In the genomic region with DNA sequence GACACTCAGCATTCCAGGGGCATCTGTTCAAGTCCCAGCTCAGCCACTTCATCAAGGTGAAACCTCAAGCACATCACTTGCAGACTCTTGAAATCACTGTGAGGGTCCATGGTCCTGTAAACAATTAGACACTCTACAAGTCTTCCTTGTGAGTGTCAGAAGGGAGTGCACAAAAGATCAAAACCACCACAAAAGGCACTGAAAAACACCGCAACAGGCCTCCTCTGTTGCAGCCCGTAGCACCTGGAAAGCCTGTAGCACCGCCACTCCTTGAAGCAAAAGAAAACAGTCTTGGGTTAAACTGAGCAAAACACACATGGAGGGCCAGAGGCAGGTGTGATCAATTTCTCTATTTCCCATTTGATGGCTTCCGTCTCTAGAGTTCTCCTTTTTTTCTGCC, we compare ENCODE assay signal across 15 cellular contexts.
DNase-seq lines count a peak whose midpoint lies in the region; ATAC-seq and TF ChIP-seq lines count a peak whose summit lies in the region.
"Had no signal": no experiment of that assay in that cellular context is flagged by ENCODE, and none has a peak within 500 bp of the region (broad histone marks: within the 10 kb centered on the region; RNA-seq: fewer than 3 reads in every experiment).

No MANE protein-coding gene starts in this region.

- peaks cover under 1% of the 10 kb centered on the region for H3K27me3 Mint-ChIP-seq in activated naive CD4-positive, alpha-beta T cell treated with anti-CD3 and anti-CD28 coated beads, Interleukin-2, amount 10 ng/mL, durations not matched to agents 7 days and 5 days
- no peaks in the 10 kb centered on the region for H3K27me3 Mint-ChIP-seq in T-cell
- no peaks in the 10 kb centered on the region for H3K27me3 Mint-ChIP-seq in naive thymus-derived CD4-positive, alpha-beta T cell
- peaks cover 8% of the 10 kb centered on the region for H3K27me3 Mint-ChIP-seq in GM23338 (ENCODE audit: insufficient read depth, low read depth, poor library complexity)

- CTCF ChIA-PET in activated naive CD4-positive, alpha-beta T cell treated with anti-CD3 and anti-CD28 coated beads, Interleukin-2, amount 10 ng/mL, durations not matched to agents 7 days and 5 days (lab: Charles Lee), result interaction anchor here (2.6 to 2.7 kb wide), 2 partner anchors 60 to 280 kb away, joined by 9 to 25 read pairs; no protein-coding TSS in a partner anchor
- CTCF ChIA-PET in T-cell (lab: Charles Lee), result interaction anchor here (0.7 to 1.7 kb wide), 4 partner anchors 11 to 130 kb away, joined by 3 to 17 read pairs (median 4); no protein-coding TSS in a partner anchor
- CTCF ChIA-PET in naive thymus-derived CD4-positive, alpha-beta T cell (lab: Charles Lee), result interaction anchor here (0.7 to 5.0 kb wide), 9 partner anchors 22 to 280 kb away, joined by 3 to 50 read pairs (median 4); no protein-coding TSS in a partner anchor

- no peaks in the 10 kb centered on the region for H3K9me3 ChIP-seq in naive thymus-derived CD4-positive, alpha-beta T cell (ENCODE audit: control insufficient read depth in 2 of 3, low read length in 3 of 3)
- peaks cover 0 to 4% (median 1%) of the 10 kb centered on the region in 4 donors for H3K9me3 ChIP-seq in stomach

- H4K20me1 ChIP-seq in GM23338 (replicated peaks; ENCODE audit: insufficient read depth), result no peaks in the 10 kb centered on the region

- no peak for TF ChIP-seq POLR2A in stomach (IDR thresholded peaks at IDR 0.05)

- H3K27ac ChIP-seq in naive thymus-derived CD4-positive, alpha-beta T cell (ENCODE audit: low read depth, low read length), result peak overlapping the region; percentile 16
- H3K27ac ChIP-seq in stomach (no peak overlapping the region), GM23338 (ENCODE audit: low read depth) (no peak overlapping the region)
- H3K27ac ChIP-seq: GM23248 had no signal

- peak; percentile 65 for DNase-seq in activated naive CD4-positive, alpha-beta T cell treated with anti-CD3 and anti-CD28 coated beads, Interleukin-2, amount 10 ng/mL, durations not matched to agents 7 days and 5 days
- no peak for DNase-seq in activated naive CD4-positive, alpha-beta T cell treated with Interleukin-2 at 50 U/mL for 16 hours
- DNase-seq in DMS79 (lab: John Stamatoyannopoulos, UW) (peak; percentile 82), T-cell (peak in 22 of 34 experiments; percentile 6 to 64 (median 27)), stomach (no peak), GM23338 (ENCODE audit: low spot score) (no peak)
- peak in 7 of 9 donors; percentile 40 to 76 (median 62) for DNase-seq in naive thymus-derived CD4-positive, alpha-beta T cell
- DNase-seq: GM23248, NCI-H187, NCI-H2171, NCI-H446, NCI-H748 treated with DMSO at 0.1 percent for 48 hours, OCI-M1, SHP77 treated with DMSO at 0.1 percent for 48 hours had no signal

- H3K27ac Mint-ChIP-seq in activated naive CD4-positive, alpha-beta T cell treated with anti-CD3 and anti-CD28 coated beads, Interleukin-2, amount 10 ng/mL, durations not matched to agents 7 days and 5 days, result peak overlapping the region; percentile 80
- peak overlapping the region; percentile 75 to 81 for H3K27ac Mint-ChIP-seq in T-cell
- peak overlapping the region; percentile 24 to 95 (median 87) for H3K27ac Mint-ChIP-seq in naive thymus-derived CD4-positive, alpha-beta T cell
- H3K27ac Mint-ChIP-seq in GM23338, result no peak overlapping the region

- no peak overlapping the region for H3K4me2 ChIP-seq in GM23338

- H3K4me3 Mint-ChIP-seq in activated naive CD4-positive, alpha-beta T cell treated with anti-CD3 and anti-CD28 coated beads, Interleukin-2, amount 10 ng/mL, durations not matched to agents 7 days and 5 days, result no peak overlapping the region
- peak overlapping the region in 2 of 3 donors; percentile 10 to 57 for H3K4me3 Mint-ChIP-seq in T-cell
- peak overlapping the region; percentile 38 to 77 (median 65) for H3K4me3 Mint-ChIP-seq in naive thymus-derived CD4-positive, alpha-beta T cell
- no peak overlapping the region for H3K4me3 Mint-ChIP-seq in GM23338

- H3K4me3 ChIP-seq in naive thymus-derived CD4-positive, alpha-beta T cell (ENCODE audit: low read length), result no peak overlapping the region
- H3K4me3 ChIP-seq in stomach (no peak overlapping the region), GM23338 (no peak overlapping the region)
- H3K4me3 ChIP-seq: GM23248, K562 had no signal

- H3K36me3 ChIP-seq in naive thymus-derived CD4-positive, alpha-beta T cell (ENCODE audit: control insufficient read depth in 2 of 3, insufficient read depth in 3 of 3, low read length in 3 of 3), result no peaks in the 10 kb centered on the region
- H3K36me3 ChIP-seq in stomach (no peaks in the 10 kb centered on the region), GM23338 (ENCODE audit: insufficient read depth) (no peaks in the 10 kb centered on the region)

- WGBS in stomach, 5 donors, result 88 to 93% (median 92%) methylated on average over 4 of the region's 4 CpGs

- intact Hi-C loops in naive thymus-derived CD4-positive, alpha-beta T cell (cut with micrococcal nuclease), result loop anchor here (1.0 to 5.0 kb wide), 6 partner anchors 28 to 975 kb away; no protein-coding TSS in a partner anchor
- intact Hi-C loops in stomach (cut with DNase I; ENCODE audit: low total_unique reads), result no loop called here

- H3K36me3 Mint-ChIP-seq in activated naive CD4-positive, alpha-beta T cell treated with anti-CD3 and anti-CD28 coated beads, Interleukin-2, amount 10 ng/mL, durations not matched to agents 7 days and 5 days, result peaks cover 29% of the 10 kb centered on the region
- peaks cover 6% of the 10 kb centered on the region for H3K36me3 Mint-ChIP-seq in T-cell
- peaks cover 0 to 17% (median 8%) of the 10 kb centered on the region in 5 donors for H3K36me3 Mint-ChIP-seq in naive thymus-derived CD4-positive, alpha-beta T cell
- H3K36me3 Mint-ChIP-seq in GM23338 (ENCODE audit: low read depth), result no peaks in the 10 kb centered on the region; the same call in 2 of the 3 replicates

- no peak overlapping the region for H2AFZ ChIP-seq in GM23338
- H2AFZ ChIP-seq: GM23248 had no signal

- TF ChIP-seq EP300 in stomach (IDR thresholded peaks at IDR 0.05), result no peak

- H3K79me2 ChIP-seq in GM23338 (replicated peaks; ENCODE audit: insufficient read depth), result no peaks in the 10 kb centered on the region

- POLR2A ChIA-PET in T-cell (lab: Charles Lee), result no interaction called here
- POLR2A ChIA-PET in naive thymus-derived CD4-positive, alpha-beta T cell (lab: Charles Lee), result interaction anchor here (0.6 to 4.8 kb wide), 8 partner anchors 11 to 280 kb away, joined by 3 to 37 read pairs (median 4); no protein-coding TSS in a partner anchor

- H3K4me1 ChIP-seq in naive thymus-derived CD4-positive, alpha-beta T cell (ENCODE audit: control insufficient read depth in 2 of 2, insufficient read depth in 2 of 2, low read length in 2 of 2), result peaks cover 13 to 69% of the 10 kb centered on the region in 2 donors
- no peaks in the 10 kb centered on the region for H3K4me1 ChIP-seq in stomach
- no peaks in the 10 kb centered on the region for H3K4me1 ChIP-seq in GM23338 (ENCODE audit: insufficient read depth)

- no peaks in the 10 kb centered on the region for H3F3A ChIP-seq in GM23338 (replicated peaks; ENCODE audit: low read depth)

- no peak for TF ChIP-seq CTCF in stomach (IDR thresholded peaks at IDR 0.05)
- no peak for TF ChIP-seq CTCF in GM23338 (conservative IDR thresholded peaks at IDR 0.05; ENCODE audit: low read depth in 2 of 2)

- peaks cover 4% of the 10 kb centered on the region; the same call in 1 of the 2 replicates for H3K9me2 ChIP-seq in GM23338 (ENCODE audit: insufficient read depth)

- H3K4me1 Mint-ChIP-seq in activated naive CD4-positive, alpha-beta T cell treated with anti-CD3 and anti-CD28 coated beads, Interleukin-2, amount 10 ng/mL, durations not matched to agents 7 days and 5 days, result peaks cover 57% of the 10 kb centered on the region
- H3K4me1 Mint-ChIP-seq in T-cell (peaks cover 70 to 77% (median 73%) of the 10 kb centered on the region in 3 donors), GM23338 (no peaks in the 10 kb centered on the region)
- peaks cover 31 to 79% (median 75%) of the 10 kb centered on the region in 7 donors for H3K4me1 Mint-ChIP-seq in naive thymus-derived CD4-positive, alpha-beta T cell

- peaks cover 15% of the 10 kb centered on the region for H3K9me3 Mint-ChIP-seq in activated naive CD4-positive, alpha-beta T cell treated with anti-CD3 and anti-CD28 coated beads, Interleukin-2, amount 10 ng/mL, durations not matched to agents 7 days and 5 days
- H3K9me3 Mint-ChIP-seq in T-cell (peaks cover 0 to 10% (median 9%) of the 10 kb centered on the region in 3 donors), GM23338 (peaks cover 25% of the 10 kb centered on the region)
- H3K9me3 Mint-ChIP-seq in naive thymus-derived CD4-positive, alpha-beta T cell, result peaks cover 2 to 13% (median 10%) of the 10 kb centered on the region in 11 donors

- no peaks in the 10 kb centered on the region for H3K27me3 ChIP-seq in naive thymus-derived CD4-positive, alpha-beta T cell (ENCODE audit: control insufficient read depth in 2 of 2, insufficient read depth in 2 of 2, low read length in 2 of 2)
- no peaks in the 10 kb centered on the region for H3K27me3 ChIP-seq in stomach
- no peaks in the 10 kb centered on the region for H3K27me3 ChIP-seq in GM23338 (ENCODE audit: insufficient read depth)

- ATAC-seq in T-cell (replicated peaks in 1 of 4), result peak; percentile 77 to 90 (median 86)
- peak; percentile 64 for ATAC-seq in naive thymus-derived CD4-positive, alpha-beta T cell
- ATAC-seq in GM23338, result no peak
- ATAC-seq: K562 had no signal

TF ChIP-seq in GM23338, 12 proteins besides CTCF, POLR2A, EP300 and RAD21 (continues in another document):
- no peak for TF ChIP-seq JUNB (IDR thresholded peaks at IDR 0.05; ENCODE audit: unreplicated experiment)
- no peak for TF ChIP-seq ZNF114 (CRISPR knock-in tag; IDR thresholded peaks at IDR 0.05)

Comparison
In these comparisons a context has a peak if more than half of its experiments do, and no peak if none do; other contexts are left out.
1. DNase-seq: peak in activated naive CD4-positive, alpha-beta T cell treated with anti-CD3 and anti-CD28 coated beads, Interleukin-2, amount 10 ng/mL, durations not matched to agents 7 days and 5 days (single experiment), DMS79 (single experiment), T-cell (22 of 34) and naive thymus-derived CD4-positive, alpha-beta T cell (7 of 9); none in activated naive CD4-positive, alpha-beta T cell treated with Interleukin-2 at 50 U/mL for 16 hours (single experiment), stomach (single experiment) and GM23338 (single experiment).
2. H3K4me3 Mint-ChIP-seq: peak in T-cell (2 of 3) and naive thymus-derived CD4-positive, alpha-beta T cell (10 of 10); none in activated naive CD4-positive, alpha-beta T cell treated with anti-CD3 and anti-CD28 coated beads, Interleukin-2, amount 10 ng/mL, durations not matched to agents 7 days and 5 days (single experiment) and GM23338 (single experiment).